Comparison of ENCODE assay signal across 10 cellular contexts in genomic region chr1:64758233-64758632, GRCh38.
"Had no signal": no experiment of that assay in that cellular context is flagged by ENCODE, and none has a peak within 500 bp of the region (broad histone marks: within the 10 kb centered on the region; RNA-seq: fewer than 3 reads in every experiment).

No MANE protein-coding gene starts in this region.

- H3K4me2 ChIP-seq: GM23338, KMS-11 had no signal

- H3K27ac ChIP-seq: HL-60, KMS-11 had no signal

- H3K9me3 ChIP-seq: HAP-1 had no signal

- FAIRE-seq: H1 had no signal

- ATAC-seq: GM23338, HCT116 had no signal

- H3K4me3 ChIP-seq: GM23338, HAP-1 had no signal

- H3K36me3 ChIP-seq: HAP-1 had no signal

- H3K9ac ChIP-seq: KMS-11 had no signal

- H2AFZ ChIP-seq: GM23338 had no signal

- DNase-seq: H7, IMR-90, Karpas-422, KBM-7 had no signal
